In the genomic region with DNA sequence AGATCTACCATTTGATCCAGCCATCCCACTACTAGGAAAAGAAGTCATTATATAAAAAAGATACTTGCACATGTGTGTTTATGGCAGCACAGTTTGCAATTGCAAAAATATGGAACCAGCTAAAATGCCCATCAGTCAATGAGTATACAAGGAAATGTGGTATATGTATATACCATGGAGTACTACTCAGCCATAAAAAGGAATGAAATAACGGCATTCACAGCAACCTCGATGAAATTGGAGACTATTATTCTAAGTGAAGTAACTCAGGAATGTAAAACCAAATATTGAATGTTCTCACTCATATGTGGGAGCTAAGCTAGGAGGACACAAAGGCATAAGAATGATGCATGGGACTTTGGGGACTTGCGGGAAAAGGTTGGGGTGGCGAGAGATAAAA, we compare ENCODE assay signal across 35 cellular contexts.
"Had no signal": no experiment of that assay in that cellular context is flagged by ENCODE, and none has a peak within 500 bp of the region (broad histone marks: within the 10 kb centered on the region; RNA-seq: fewer than 3 reads in every experiment).

No MANE protein-coding gene starts in this region.

- H3K27me3 ChIP-seq: adrenal gland, body of pancreas, brain microvascular endothelial cell, breast epithelium had no signal

- H3K27me3 Mint-ChIP-seq: activated B cell treated with CpG ODN at 0.5 μM for 24 hours; activated CD4-positive, alpha-beta memory T cell treated with anti-CD3 and anti-CD28 coated beads for 36 hours; activated CD4-positive, alpha-beta T cell treated with anti-CD3 and anti-CD28 coated beads, Interleukin-2, amount 10 ng/mL, durations not matched to agents 24 days and 14 days; activated CD8-positive, alpha-beta T cell treated with anti-CD3 and anti-CD28 coated beads for 36 hours; activated naive CD8-positive, alpha-beta T cell treated with anti-CD3 and anti-CD28 coated beads for 36 hours; activated T-helper 17 cell treated with anti-CD3 and anti-CD28 coated beads, Interleukin-2, amount 50 U/mL, for 72 hours had no signal

- H3K4me3 Mint-ChIP-seq: activated B cell treated with CpG ODN at 0.5 μM for 24 hours; activated CD4-positive, alpha-beta memory T cell treated with anti-CD3 and anti-CD28 coated beads for 36 hours; activated CD4-positive, alpha-beta T cell treated with anti-CD3 and anti-CD28 coated beads, Interleukin-2, amount 10 ng/mL, durations not matched to agents 24 days and 14 days; activated CD8-positive, alpha-beta T cell treated with anti-CD3 and anti-CD28 coated beads for 36 hours; activated naive CD4-positive, alpha-beta T cell treated with anti-CD3 and anti-CD28 coated beads for 36 hours; activated naive CD8-positive, alpha-beta T cell treated with anti-CD3 and anti-CD28 coated beads for 36 hours; activated T-cell treated with anti-CD3 and anti-CD28 coated beads, Interleukin-2, amount 50 U/mL, for 4 hours; activated T-cell treated with anti-CD3 and anti-CD28 coated beads, Interleukin-2, amount 50 U/mL, for 72 hours; activated T-helper 1 cell treated with anti-CD3 and anti-CD28 coated beads, Interleukin-12 subunit alpha, Interleukin-12 subunit beta, Interleukin-2, Interleukin-4 antibody, amounts not matched to agents 30 ng/mL and 10 ng/mL and 1 ng/mL, durations not matched to agents 14 hours and 24 hours and 36 hours; activated T-helper 17 cell treated with anti-CD3 and anti-CD28 coated beads, Interleukin-2, amount 50 U/mL, for 72 hours; T-helper 1 cell treated with Interleukin-12 subunit alpha and Interleukin-12 subunit beta and Interleukin-4 antibody, amounts not matched to agents 30 μg/mL and 1 μg/mL, for 36 hours; T-helper 2 cell treated with Interferon-gamma antibody and Interleukin-4, amounts not matched to agents 5 μg/mL and 100 μg/mL, for 36 hours had no signal

- FAIRE-seq: astrocyte had no signal

- ATAC-seq: activated CD8-positive, alpha-beta T cell treated with anti-CD3 and anti-CD28 coated beads for 36 hours; activated naive CD4-positive, alpha-beta T cell treated with anti-CD3 and anti-CD28 coated beads, Interleukin-2, amount 50 U/mL, for 72 hours; activated T-cell treated with anti-CD3 and anti-CD28 coated beads, Interleukin-2, amount 50 U/mL, for 4 hours; activated T-cell treated with anti-CD3 and anti-CD28 coated beads, Interleukin-2, amount 50 U/mL, for 72 hours; activated T-helper 17 cell treated with anti-CD3 and anti-CD28 coated beads, Interleukin-2, amount 50 U/mL, for 72 hours; body of pancreas had no signal

- H3K4me1 ChIP-seq: adrenal gland, breast epithelium had no signal

- H3K27ac Mint-ChIP-seq: activated B cell treated with CpG ODN at 0.5 μM for 24 hours; activated CD4-positive, alpha-beta memory T cell treated with anti-CD3 and anti-CD28 coated beads for 36 hours; activated CD4-positive, alpha-beta T cell treated with anti-CD3 and anti-CD28 coated beads, Interleukin-2, amount 10 ng/mL, durations not matched to agents 24 days and 14 days; activated CD8-positive, alpha-beta T cell treated with anti-CD3 and anti-CD28 coated beads for 36 hours; activated naive CD4-positive, alpha-beta T cell treated with anti-CD3 and anti-CD28 coated beads for 36 hours; activated naive CD4-positive, alpha-beta T cell treated with anti-CD3 and anti-CD28 coated beads, Interleukin-2, amount 50 U/mL, for 72 hours; activated naive CD8-positive, alpha-beta T cell treated with anti-CD3 and anti-CD28 coated beads for 36 hours; activated T-cell treated with anti-CD3 and anti-CD28 coated beads, Interleukin-2, amount 50 U/mL, for 72 hours; activated T-helper 1 cell treated with anti-CD3 and anti-CD28 coated beads, Interleukin-12 subunit alpha, Interleukin-12 subunit beta, Interleukin-2, Interleukin-4 antibody, amounts not matched to agents 30 ng/mL and 10 ng/mL and 1 ng/mL, durations not matched to agents 14 hours and 24 hours and 36 hours; activated T-helper 17 cell treated with anti-CD3 and anti-CD28 coated beads, Interleukin-2, amount 50 U/mL, for 72 hours; T-helper 1 cell treated with Interleukin-12 subunit alpha and Interleukin-12 subunit beta and Interleukin-4 antibody, amounts not matched to agents 30 μg/mL and 1 μg/mL, for 36 hours; T-helper 2 cell treated with Interferon-gamma antibody and Interleukin-4, amounts not matched to agents 5 μg/mL and 100 μg/mL, for 36 hours had no signal

- H3K9me3 ChIP-seq: adrenal gland, body of pancreas, breast epithelium had no signal

- H3K4me1 Mint-ChIP-seq: activated B cell treated with CpG ODN at 0.5 μM for 24 hours; activated naive CD8-positive, alpha-beta T cell treated with anti-CD3 and anti-CD28 coated beads for 36 hours; activated T-helper 17 cell treated with anti-CD3 and anti-CD28 coated beads, Interleukin-2, amount 50 U/mL, for 72 hours had no signal

- H3K4me3 ChIP-seq: adrenal gland, body of pancreas, breast epithelium had no signal

- DNase-seq: activated B cell treated with CpG ODN at 0.5 μM for 24 hours; activated CD4-positive, alpha-beta memory T cell treated with anti-CD3 and anti-CD28 coated beads for 36 hours; activated CD4-positive, alpha-beta T cell treated with anti-CD3 and anti-CD28 coated beads for 4 hours; activated CD4-positive, alpha-beta T cell treated with anti-CD3 and anti-CD28 coated beads, Interleukin-2, amount 10 ng/mL, durations not matched to agents 24 days and 14 days; activated CD4-positive, alpha-beta T cell treated with anti-CD3 and anti-CD28 coated beads, Interleukin-2, amount 50 U/mL, for 1 hour; activated CD4-positive, alpha-beta T cell treated with anti-CD3 and anti-CD28 coated beads, Interleukin-2, amount 50 U/mL, for 4 hours; activated CD4-positive, CD25-positive, alpha-beta regulatory T cell treated with anti-CD3 and anti-CD28 coated beads, Interleukin-2, amount 50 U/mL, for 72 hours; activated CD8-positive, alpha-beta memory T cell treated with anti-CD3 and anti-CD28 coated beads, Interleukin-2, amount 50 U/mL, for 4 hours; activated CD8-positive, alpha-beta T cell treated with anti-CD3 and anti-CD28 coated beads for 36 hours; activated effector memory CD4-positive, alpha-beta T cell treated with anti-CD3 and anti-CD28 coated beads, Interleukin-2, amount 50 U/mL, for 16 hours; activated gamma-delta T cell treated with Interleukin-2 at 50 U/mL for 16 hours; activated naive CD4-positive, alpha-beta T cell; activated naive CD4-positive, alpha-beta T cell treated with anti-CD3 and anti-CD28 coated beads for 36 hours; activated naive CD4-positive, alpha-beta T cell treated with anti-CD3 and anti-CD28 coated beads, Interleukin-2, amount 50 U/mL, for 16 hours; activated naive CD8-positive, alpha-beta T cell treated with anti-CD3 and anti-CD28 coated beads for 36 hours; activated T-cell treated with anti-CD3 and anti-CD28 coated beads for 4 hours; activated T-cell treated with anti-CD3 and anti-CD28 coated beads, Interleukin-2, amount 50 U/mL, for 1 hour; activated T-cell treated with anti-CD3 and anti-CD28 coated beads, Interleukin-2, amount 50 U/mL, for 4 hours; activated T-cell treated with anti-CD3 and anti-CD28 coated beads, Interleukin-2, amount 50 U/mL, for 72 hours; adrenal gland; amniotic stem cell; aorta; body of pancreas; brain microvascular endothelial cell; central memory CD4-positive, alpha-beta T cell; T-helper 2 cell; T-helper 9 cell had no signal

- H3K27ac ChIP-seq: adrenal gland, body of pancreas, brain microvascular endothelial cell, breast epithelium, VCaP had no signal

- H3K36me3 ChIP-seq: adrenal gland, brain microvascular endothelial cell, breast epithelium had no signal

- H3K9me3 Mint-ChIP-seq: activated B cell treated with CpG ODN at 0.5 μM for 24 hours; activated naive CD4-positive, alpha-beta T cell treated with anti-CD3 and anti-CD28 coated beads for 36 hours; T-helper 2 cell treated with Interferon-gamma antibody and Interleukin-4, amounts not matched to agents 5 μg/mL and 100 μg/mL, for 36 hours had no signal
